8 cellular contexts compared by ENCODE assay signal in genomic region chr4:151324449-151325319, GRCh38. TPM values are rescaled to one million over a fixed set of nuclear protein-coding genes. Genes with fewer than 3 reads are reported as not detected.
DNase-seq lines count a peak whose midpoint lies in the region; ATAC-seq, FAIRE-seq and TF ChIP-seq lines count a peak whose summit lies in the region.

No MANE protein-coding gene starts in this region.

- no peak overlapping the region for H3K4me2 ChIP-seq in neural cell (ENCODE audit: low read length)

- no peak for TF ChIP-seq CTCF in HFF-Myc (IDR thresholded peaks at IDR 0.05; ENCODE audit: low read depth, low read length, missing control alignments)
- no peak for TF ChIP-seq CTCF in neural cell (IDR thresholded peaks at IDR 0.05; ENCODE audit: poor library complexity, severe bottlenecking)

- no peaks in the 10 kb centered on the region for H3K36me3 ChIP-seq in neural cell (ENCODE audit: insufficient read depth, low read length)

- TF ChIP-seq RAD21 in neural cell (conservative IDR thresholded peaks at IDR 0.05): no peak

- H3K4me1 Mint-ChIP-seq in activated T-cell treated with anti-CD3 and anti-CD28 coated beads, Interleukin-2, amount 50 U/mL, for 72 hours (ENCODE audit: low read depth): peaks cover 7% of the 10 kb centered on the region

- peak; percentile 75 to 76 for ATAC-seq in activated T-cell treated with anti-CD3 and anti-CD28 coated beads, Interleukin-2, amount 50 U/mL, for 72 hours (replicated peaks in 1 of 2)

- H3K27me3 ChIP-seq in neural cell (ENCODE audit: insufficient read depth, low read depth, low read length): peaks cover 39% of the 10 kb centered on the region

- TF ChIP-seq EP300 in neural cell (conservative IDR thresholded peaks at IDR 0.05; ENCODE audit: poor library complexity, severe bottlenecking): no peak

- DNase-seq in AG08396 (ENCODE audit: low spot score) (peak; percentile 60), HFF-Myc (ENCODE audit: extremely low read depth, low read depth) (peak; percentile 47), frontal cortex (ENCODE audit: low spot score in 2 of 2) (peak; percentile 36 to 47), T1000 (lab: John Stamatoyannopoulos, UW) (no peak), GM12891 (ENCODE audit: insufficient read length, low spot score) (no peak), GM12892 (ENCODE audit: insufficient read length) (no peak)
- peak; percentile 28 to 33 for DNase-seq in activated T-cell treated with anti-CD3 and anti-CD28 coated beads, Interleukin-2, amount 50 U/mL, for 72 hours

- FAIRE-seq in frontal cortex (lab: Jason Lieb, UNC): no peak
- no peak for FAIRE-seq in GM12891 (lab: Jason Lieb, UNC)
- no peak for FAIRE-seq in GM12892 (lab: Jason Lieb, UNC)

- no peaks in the 10 kb centered on the region for H3K9me3 Mint-ChIP-seq in activated T-cell treated with anti-CD3 and anti-CD28 coated beads, Interleukin-2, amount 50 U/mL, for 72 hours

- H3K4me3 ChIP-seq in HFF-Myc (replicated peaks; ENCODE audit: low read depth, low read length) (peak overlapping the region; percentile 51), neural cell (ENCODE audit: low read length) (peak overlapping the region; percentile 71)

- no peak overlapping the region for H3K27ac Mint-ChIP-seq in activated T-cell treated with anti-CD3 and anti-CD28 coated beads, Interleukin-2, amount 50 U/mL, for 72 hours

- H3K36me3 Mint-ChIP-seq in activated T-cell treated with anti-CD3 and anti-CD28 coated beads, Interleukin-2, amount 50 U/mL, for 72 hours (ENCODE audit: insufficient read depth in 2 of 2): peaks cover 0 to 3% of the 10 kb centered on the region in 2 donors

- H3K27ac ChIP-seq in neural cell (ENCODE audit: low read length): no peak overlapping the region

- TF ChIP-seq POLR2A in GM12891 (IDR thresholded peaks at IDR 0.05; ENCODE audit: low read depth, low read length): no peak
- no peak for TF ChIP-seq POLR2A in GM12892 (IDR thresholded peaks at IDR 0.05; ENCODE audit: low read depth, low read length)

- H4K20me1 ChIP-seq in neural cell (ENCODE audit: insufficient read depth): no peaks in the 10 kb centered on the region

- H3K9me3 ChIP-seq in neural cell (ENCODE audit: low read length): no peaks in the 10 kb centered on the region

- peak overlapping the region; percentile 61 for H3K9ac ChIP-seq in neural cell (ENCODE audit: low read length)

- no peaks in the 10 kb centered on the region for H3K79me2 ChIP-seq in neural cell (replicated peaks; ENCODE audit: insufficient read depth, low read length)

- no peaks in the 10 kb centered on the region for H3K9me2 ChIP-seq in neural cell (ENCODE audit: insufficient read depth, low read length)

- H2AFZ ChIP-seq in neural cell (ENCODE audit: low read depth, low read length): no peak overlapping the region

- H3F3A ChIP-seq in neural cell (ENCODE audit: insufficient read depth, low read length, poor library complexity, severe bottlenecking): no peaks in the 10 kb centered on the region

- peaks cover 72% of the 10 kb centered on the region for H3K27me3 Mint-ChIP-seq in activated T-cell treated with anti-CD3 and anti-CD28 coated beads, Interleukin-2, amount 50 U/mL, for 72 hours (ENCODE audit: low read depth)

- H3K4me3 Mint-ChIP-seq in activated T-cell treated with anti-CD3 and anti-CD28 coated beads, Interleukin-2, amount 50 U/mL, for 72 hours: peak overlapping the region; percentile 62 to 68

TF ChIP-seq in neural cell, 6 proteins besides CTCF, POLR2A, EP300 and RAD21:
- no peak for TF ChIP-seq POLR2AphosphoS5 (IDR thresholded peaks at IDR 0.05)
- TF ChIP-seq SMC3 (conservative IDR thresholded peaks at IDR 0.05; ENCODE audit: poor library complexity): no peak
- no peak for TF ChIP-seq REST (IDR thresholded peaks at IDR 0.05; ENCODE audit: borderline replicate concordance)
- no peak for TF ChIP-seq MXI1 (conservative IDR thresholded peaks at IDR 0.05; ENCODE audit: poor library complexity, severe bottlenecking)
- TF ChIP-seq EZH2 (IDR thresholded peaks at IDR 0.05; ENCODE audit: borderline replicate concordance, insufficient read depth, low read length, poor library complexity, severe bottlenecking): no peak
- no peak for TF ChIP-seq TAF1 (IDR thresholded peaks at IDR 0.05; ENCODE audit: low read depth)

TF ChIP-seq in GM12891, 5 proteins besides CTCF, POLR2A, EP300 and RAD21:
- TF ChIP-seq SPI1 (IDR thresholded peaks at IDR 0.05; ENCODE audit: low read depth, low read length) (no peak), POLR2AphosphoS5 (IDR thresholded peaks at IDR 0.05; ENCODE audit: low read depth, low read length) (no peak), PAX5 (IDR thresholded peaks at IDR 0.05; ENCODE audit: insufficient read depth, low read length, severe bottlenecking) (no peak), TAF1 (IDR thresholded peaks at IDR 0.05; ENCODE audit: low read depth, low read length) (no peak), POU2F2 (IDR thresholded peaks at IDR 0.05; ENCODE audit: low read depth, low read length) (no peak)
TF ChIP-seq in GM12891: peak in this region for 0.

RNA-seq across cellular contexts. Expression of gene SH3D19, which starts 0.7 kb away (rescaled TPM):
- under 1 TPM in 1 of 2 donors, not detected in 1; 0.74 TPM for total RNA-seq in activated T-cell treated with anti-CD3 and anti-CD28 coated beads, Interleukin-2, amount 50 U/mL, for 72 hours
- 8.2 TPM for total RNA-seq in frontal cortex
- polyA plus RNA-seq in neural cell: 0.46 and 0.64 TPM in 2 replicates
- polyA minus RNA-seq in neural cell: 0.81 and 1.5 TPM in 2 replicates
- polyA plus RNA-seq in GM12891 (2012; ENCODE audit: low read depth, missing spikeins): 1.1 TPM
- polyA plus RNA-seq in GM12892 (2012; ENCODE audit: missing spikeins): 4.2 TPM

RNA-seq across cellular contexts. Expression of gene PRSS48, which starts 47.7 kb away (rescaled TPM):
- not detected for total RNA-seq in activated T-cell treated with anti-CD3 and anti-CD28 coated beads, Interleukin-2, amount 50 U/mL, for 72 hours
- not detected for total RNA-seq in frontal cortex
- polyA plus RNA-seq in neural cell: not detected in 2 replicates
- not detected in 2 replicates for polyA minus RNA-seq in neural cell
- polyA plus RNA-seq in GM12891 (2012; ENCODE audit: low read depth, missing spikeins): not detected
- polyA plus RNA-seq in GM12892 (2012; ENCODE audit: missing spikeins): not detected

Comparison
In these comparisons a context has a peak if more than half of its experiments do, and no peak if none do; other contexts are left out.
1. DNase-seq: peak in AG08396 (single experiment), HFF-Myc (single experiment), activated T-cell treated with anti-CD3 and anti-CD28 coated beads, Interleukin-2, amount 50 U/mL, for 72 hours (2 of 2) and frontal cortex (2 of 2); none in T1000 (single experiment), GM12891 (single experiment) and GM12892 (single experiment).